ENCODE assay signal across 19 cellular contexts in the genomic region with DNA sequence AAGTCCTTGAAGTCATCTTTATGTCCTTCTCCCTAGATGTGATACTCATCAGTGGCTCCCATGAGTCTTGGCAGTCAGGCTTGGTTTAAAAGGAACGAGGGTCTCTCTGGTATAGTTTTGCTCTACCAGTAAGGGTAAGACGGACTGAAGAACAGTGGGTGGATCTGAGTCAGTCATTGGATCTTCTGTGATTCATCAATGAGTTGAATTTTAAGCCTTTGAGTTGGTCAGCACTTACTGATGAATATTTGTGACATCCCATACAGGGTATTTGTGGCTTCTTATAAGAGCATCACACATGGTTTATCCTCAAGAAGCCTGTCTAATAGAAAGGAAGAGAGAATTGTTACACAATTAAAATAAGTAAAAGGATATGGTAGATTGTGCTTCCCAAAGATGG.
"Had no signal": no experiment of that assay in that cellular context is flagged by ENCODE, and none has a peak within 500 bp of the region (broad histone marks: within the 10 kb centered on the region; RNA-seq: fewer than 3 reads in every experiment).

No MANE protein-coding gene starts in this region.

- H3K9me3 ChIP-seq: gastrocnemius medialis, left lung had no signal

- H3K4me3 ChIP-seq: cardiac muscle cell, dorsolateral prefrontal cortex, gastrocnemius medialis, left lung, skin epidermis had no signal

- H3K36me3 ChIP-seq: cardiac muscle cell, gastrocnemius medialis, left lung had no signal

- H3K4me1 ChIP-seq: gastrocnemius medialis had no signal

- ATAC-seq: activated T-cell treated with anti-CD3 and anti-CD28 coated beads, Interleukin-2, amount 50 U/mL, for 4 hours; gastrocnemius medialis; stimulated activated naive CD8-positive, alpha-beta T cell treated with anti-CD3 and anti-CD28 coated beads, Interleukin-15, amount 100 ng/mL, for 72 hours had no signal

- H3K27me3 ChIP-seq: cardiac muscle cell, dorsolateral prefrontal cortex, gastrocnemius medialis, left lung had no signal

- DNase-seq: activated CD4-positive, alpha-beta T cell treated with anti-CD3 and anti-CD28 coated beads, Interleukin-2, amount 50 U/mL, for 1 hour; activated CD8-positive, alpha-beta memory T cell treated with anti-CD3 and anti-CD28 coated beads, Interleukin-2, amount 50 U/mL, for 4 hours; activated effector memory CD4-positive, alpha-beta T cell treated with Interleukin-2 at 50 U/mL for 16 hours; activated naive CD4-positive, alpha-beta T cell treated with anti-CD3 and anti-CD28 coated beads, Interleukin-2, amount 10 ng/mL, durations not matched to agents 7 days and 5 days; activated T-cell treated with anti-CD3 and anti-CD28 coated beads, Interleukin-2, amount 50 U/mL, for 4 hours; dorsolateral prefrontal cortex; kidney; midbrain; occipital lobe; stimulated activated CD4-positive, alpha-beta T cell treated with anti-CD3 and anti-CD28 coated beads, Interleukin-15, amount 100 ng/mL, for 24 hours; stimulated activated CD4-positive, alpha-beta T cell treated with anti-CD3 and anti-CD28 coated beads, Interleukin-2, amount 100 ng/mL, for 48 hours; stimulated activated naive CD8-positive, alpha-beta T cell treated with anti-CD3 and anti-CD28 coated beads, Interleukin-15, amount 100 ng/mL, for 72 hours; T-helper 1 cell; T1000 had no signal

- H3K27ac ChIP-seq: cardiac muscle cell, dorsolateral prefrontal cortex, epithelial cell of prostate, gastrocnemius medialis had no signal

- FAIRE-seq: kidney had no signal
